Comparison of ENCODE assay signal across 1 cellular context in the genomic region with DNA sequence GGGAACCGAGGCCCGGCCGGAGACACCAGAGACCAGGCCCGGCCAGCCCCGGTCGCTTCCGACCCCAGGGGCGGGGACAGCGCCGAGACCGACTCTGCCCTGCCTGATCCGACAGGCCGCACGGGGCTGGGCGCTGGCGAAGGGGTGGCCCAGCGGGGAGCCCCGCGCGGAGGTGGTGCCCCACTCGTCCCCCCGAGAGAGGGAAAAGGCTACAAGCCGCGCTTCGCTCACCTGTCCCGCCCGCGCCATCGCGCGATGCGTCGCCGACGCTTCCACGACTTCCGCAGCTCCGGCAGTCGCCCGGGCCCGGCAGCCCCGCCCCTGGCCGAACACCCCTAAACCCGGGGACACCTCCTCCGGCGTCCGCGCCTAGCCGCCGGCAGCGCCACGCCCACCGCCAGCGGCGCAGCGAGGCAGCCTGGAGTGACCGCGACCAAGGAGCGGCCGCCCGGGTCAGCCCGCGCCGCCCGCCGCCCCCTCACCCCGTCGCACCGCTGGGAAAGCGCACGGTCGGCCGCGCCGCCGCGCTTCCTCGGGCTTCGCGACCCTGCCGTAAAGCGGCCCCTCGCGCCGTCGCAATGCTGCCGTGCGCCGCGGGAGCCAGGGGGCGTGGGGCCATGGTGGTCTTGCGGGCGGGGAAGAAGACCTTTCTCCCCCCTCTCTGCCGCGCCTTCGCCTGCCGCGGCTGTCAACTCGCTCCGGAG.
TF ChIP-seq lines count a peak whose summit lies in the region.

A gene with protein sequence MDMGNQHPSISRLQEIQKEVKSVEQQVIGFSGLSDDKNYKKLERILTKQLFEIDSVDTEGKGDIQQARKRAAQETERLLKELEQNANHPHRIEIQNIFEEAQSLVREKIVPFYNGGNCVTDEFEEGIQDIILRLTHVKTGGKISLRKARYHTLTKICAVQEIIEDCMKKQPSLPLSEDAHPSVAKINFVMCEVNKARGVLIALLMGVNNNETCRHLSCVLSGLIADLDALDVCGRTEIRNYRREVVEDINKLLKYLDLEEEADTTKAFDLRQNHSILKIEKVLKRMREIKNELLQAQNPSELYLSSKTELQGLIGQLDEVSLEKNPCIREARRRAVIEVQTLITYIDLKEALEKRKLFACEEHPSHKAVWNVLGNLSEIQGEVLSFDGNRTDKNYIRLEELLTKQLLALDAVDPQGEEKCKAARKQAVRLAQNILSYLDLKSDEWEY (minus strand): TSS at position 273 of the 704 bp plus-strand sequence. CDS start 1,493 bp downstream, outside the sequence.
A gene with protein sequence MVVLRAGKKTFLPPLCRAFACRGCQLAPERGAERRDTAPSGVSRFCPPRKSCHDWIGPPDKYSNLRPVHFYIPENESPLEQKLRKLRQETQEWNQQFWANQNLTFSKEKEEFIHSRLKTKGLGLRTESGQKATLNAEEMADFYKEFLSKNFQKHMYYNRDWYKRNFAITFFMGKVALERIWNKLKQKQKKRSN (plus strand): TSS at position 576 of the 704 bp plus-strand sequence. CDS start 42 bp downstream, at position 618.

TF ChIP-seq in WTC11, 78 proteins besides CTCF, POLR2A, EP300 and RAD21 (continued from another document):
- TF ChIP-seq, protein P1, sequence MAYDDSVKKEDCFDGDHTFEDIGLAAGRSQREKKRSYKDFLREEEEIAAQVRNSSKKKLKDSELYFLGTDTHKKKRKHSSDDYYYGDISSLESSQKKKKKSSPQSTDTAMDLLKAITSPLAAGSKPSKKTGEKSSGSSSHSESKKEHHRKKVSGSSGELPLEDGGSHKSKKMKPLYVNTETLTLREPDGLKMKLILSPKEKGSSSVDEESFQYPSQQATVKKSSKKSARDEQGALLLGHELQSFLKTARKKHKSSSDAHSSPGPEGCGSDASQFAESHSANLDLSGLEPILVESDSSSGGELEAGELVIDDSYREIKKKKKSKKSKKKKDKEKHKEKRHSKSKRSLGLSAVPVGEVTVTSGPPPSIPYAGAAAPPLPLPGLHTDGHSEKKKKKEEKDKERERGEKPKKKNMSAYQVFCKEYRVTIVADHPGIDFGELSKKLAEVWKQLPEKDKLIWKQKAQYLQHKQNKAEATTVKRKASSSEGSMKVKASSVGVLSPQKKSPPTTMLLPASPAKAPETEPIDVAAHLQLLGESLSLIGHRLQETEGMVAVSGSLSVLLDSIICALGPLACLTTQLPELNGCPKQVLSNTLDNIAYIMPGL (CRISPR knock-in tag; IDR thresholded peaks at IDR 0.05), result peak; percentile 52; the same call in 1 of the 2 replicates
- TF ChIP-seq ZNF671 (CRISPR knock-in tag; IDR thresholded peaks at IDR 0.05) (no peak), GRHL2 (CRISPR knock-in tag; IDR thresholded peaks at IDR 0.05; ENCODE audit: insufficient replicate concordance, severe bottlenecking) (no peak), TP53 (CRISPR knock-in tag; IDR thresholded peaks at IDR 0.05) (0 out of 2 replicates have a peak, but pooled peaks have one; percentile 39), NR1H2 (CRISPR knock-in tag; IDR thresholded peaks at IDR 0.05) (0 out of 2 replicates have a peak, but pooled peaks have one; percentile 53), ZNF121 (CRISPR knock-in tag; IDR thresholded peaks at IDR 0.05) (0 out of 2 replicates have a peak, but pooled peaks have one; percentile 50), NR3C1 (CRISPR knock-in tag; conservative IDR thresholded peaks at IDR 0.05; ENCODE audit: low read depth) (0 out of 2 replicates have a peak, but pooled peaks have one; percentile 24), CREM (CRISPR knock-in tag; IDR thresholded peaks at IDR 0.05) (0 out of 2 replicates have a peak, but pooled peaks have one; percentile 46), JUN (CRISPR knock-in tag; IDR thresholded peaks at IDR 0.05) (0 out of 2 replicates have a peak, but pooled peaks have one; percentile 43), FOXK1 (CRISPR knock-in tag; IDR thresholded peaks at IDR 0.05) (peak; percentile 88), MXD4 (CRISPR knock-in tag; IDR thresholded peaks at IDR 0.05; ENCODE audit: borderline replicate concordance) (no peak)
- TF ChIP-seq, protein P2, sequence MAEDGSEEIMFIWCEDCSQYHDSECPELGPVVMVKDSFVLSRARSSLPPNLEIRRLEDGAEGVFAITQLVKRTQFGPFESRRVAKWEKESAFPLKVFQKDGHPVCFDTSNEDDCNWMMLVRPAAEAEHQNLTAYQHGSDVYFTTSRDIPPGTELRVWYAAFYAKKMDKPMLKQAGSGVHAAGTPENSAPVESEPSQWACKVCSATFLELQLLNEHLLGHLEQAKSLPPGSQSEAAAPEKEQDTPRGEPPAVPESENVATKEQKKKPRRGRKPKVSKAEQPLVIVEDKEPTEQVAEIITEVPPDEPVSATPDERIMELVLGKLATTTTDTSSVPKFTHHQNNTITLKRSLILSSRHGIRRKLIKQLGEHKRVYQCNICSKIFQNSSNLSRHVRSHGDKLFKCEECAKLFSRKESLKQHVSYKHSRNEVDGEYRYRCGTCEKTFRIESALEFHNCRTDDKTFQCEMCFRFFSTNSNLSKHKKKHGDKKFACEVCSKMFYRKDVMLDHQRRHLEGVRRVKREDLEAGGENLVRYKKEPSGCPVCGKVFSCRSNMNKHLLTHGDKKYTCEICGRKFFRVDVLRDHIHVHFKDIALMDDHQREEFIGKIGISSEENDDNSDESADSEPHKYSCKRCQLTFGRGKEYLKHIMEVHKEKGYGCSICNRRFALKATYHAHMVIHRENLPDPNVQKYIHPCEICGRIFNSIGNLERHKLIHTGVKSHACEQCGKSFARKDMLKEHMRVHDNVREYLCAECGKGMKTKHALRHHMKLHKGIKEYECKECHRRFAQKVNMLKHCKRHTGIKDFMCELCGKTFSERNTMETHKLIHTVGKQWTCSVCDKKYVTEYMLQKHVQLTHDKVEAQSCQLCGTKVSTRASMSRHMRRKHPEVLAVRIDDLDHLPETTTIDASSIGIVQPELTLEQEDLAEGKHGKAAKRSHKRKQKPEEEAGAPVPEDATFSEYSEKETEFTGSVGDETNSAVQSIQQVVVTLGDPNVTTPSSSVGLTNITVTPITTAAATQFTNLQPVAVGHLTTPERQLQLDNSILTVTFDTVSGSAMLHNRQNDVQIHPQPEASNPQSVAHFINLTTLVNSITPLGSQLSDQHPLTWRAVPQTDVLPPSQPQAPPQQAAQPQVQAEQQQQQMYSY (CRISPR knock-in tag; IDR thresholded peaks at IDR 0.05), result 0 out of 2 replicates have a peak, but pooled peaks have one; percentile 9
- TF ChIP-seq, protein P3, sequence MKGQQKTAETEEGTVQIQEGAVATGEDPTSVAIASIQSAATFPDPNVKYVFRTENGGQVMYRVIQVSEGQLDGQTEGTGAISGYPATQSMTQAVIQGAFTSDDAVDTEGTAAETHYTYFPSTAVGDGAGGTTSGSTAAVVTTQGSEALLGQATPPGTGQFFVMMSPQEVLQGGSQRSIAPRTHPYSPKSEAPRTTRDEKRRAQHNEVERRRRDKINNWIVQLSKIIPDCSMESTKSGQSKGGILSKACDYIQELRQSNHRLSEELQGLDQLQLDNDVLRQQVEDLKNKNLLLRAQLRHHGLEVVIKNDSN (CRISPR knock-in tag; IDR thresholded peaks at IDR 0.05), result 0 out of 2 replicates have a peak, but pooled peaks have one; percentile 28
- TF ChIP-seq, protein P4, sequence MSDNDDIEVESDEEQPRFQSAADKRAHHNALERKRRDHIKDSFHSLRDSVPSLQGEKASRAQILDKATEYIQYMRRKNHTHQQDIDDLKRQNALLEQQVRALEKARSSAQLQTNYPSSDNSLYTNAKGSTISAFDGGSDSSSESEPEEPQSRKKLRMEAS (CRISPR knock-in tag; IDR thresholded peaks at IDR 0.05), result peak; percentile 70
- TF ChIP-seq, protein P5, sequence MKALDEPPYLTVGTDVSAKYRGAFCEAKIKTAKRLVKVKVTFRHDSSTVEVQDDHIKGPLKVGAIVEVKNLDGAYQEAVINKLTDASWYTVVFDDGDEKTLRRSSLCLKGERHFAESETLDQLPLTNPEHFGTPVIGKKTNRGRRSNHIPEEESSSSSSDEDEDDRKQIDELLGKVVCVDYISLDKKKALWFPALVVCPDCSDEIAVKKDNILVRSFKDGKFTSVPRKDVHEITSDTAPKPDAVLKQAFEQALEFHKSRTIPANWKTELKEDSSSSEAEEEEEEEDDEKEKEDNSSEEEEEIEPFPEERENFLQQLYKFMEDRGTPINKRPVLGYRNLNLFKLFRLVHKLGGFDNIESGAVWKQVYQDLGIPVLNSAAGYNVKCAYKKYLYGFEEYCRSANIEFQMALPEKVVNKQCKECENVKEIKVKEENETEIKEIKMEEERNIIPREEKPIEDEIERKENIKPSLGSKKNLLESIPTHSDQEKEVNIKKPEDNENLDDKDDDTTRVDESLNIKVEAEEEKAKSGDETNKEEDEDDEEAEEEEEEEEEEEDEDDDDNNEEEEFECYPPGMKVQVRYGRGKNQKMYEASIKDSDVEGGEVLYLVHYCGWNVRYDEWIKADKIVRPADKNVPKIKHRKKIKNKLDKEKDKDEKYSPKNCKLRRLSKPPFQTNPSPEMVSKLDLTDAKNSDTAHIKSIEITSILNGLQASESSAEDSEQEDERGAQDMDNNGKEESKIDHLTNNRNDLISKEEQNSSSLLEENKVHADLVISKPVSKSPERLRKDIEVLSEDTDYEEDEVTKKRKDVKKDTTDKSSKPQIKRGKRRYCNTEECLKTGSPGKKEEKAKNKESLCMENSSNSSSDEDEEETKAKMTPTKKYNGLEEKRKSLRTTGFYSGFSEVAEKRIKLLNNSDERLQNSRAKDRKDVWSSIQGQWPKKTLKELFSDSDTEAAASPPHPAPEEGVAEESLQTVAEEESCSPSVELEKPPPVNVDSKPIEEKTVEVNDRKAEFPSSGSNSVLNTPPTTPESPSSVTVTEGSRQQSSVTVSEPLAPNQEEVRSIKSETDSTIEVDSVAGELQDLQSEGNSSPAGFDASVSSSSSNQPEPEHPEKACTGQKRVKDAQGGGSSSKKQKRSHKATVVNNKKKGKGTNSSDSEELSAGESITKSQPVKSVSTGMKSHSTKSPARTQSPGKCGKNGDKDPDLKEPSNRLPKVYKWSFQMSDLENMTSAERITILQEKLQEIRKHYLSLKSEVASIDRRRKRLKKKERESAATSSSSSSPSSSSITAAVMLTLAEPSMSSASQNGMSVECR (CRISPR knock-in tag; IDR thresholded peaks at IDR 0.05; ENCODE audit: borderline replicate concordance), result peak; percentile 50; the same call in 1 of the 2 replicates
- TF ChIP-seq, protein P6, sequence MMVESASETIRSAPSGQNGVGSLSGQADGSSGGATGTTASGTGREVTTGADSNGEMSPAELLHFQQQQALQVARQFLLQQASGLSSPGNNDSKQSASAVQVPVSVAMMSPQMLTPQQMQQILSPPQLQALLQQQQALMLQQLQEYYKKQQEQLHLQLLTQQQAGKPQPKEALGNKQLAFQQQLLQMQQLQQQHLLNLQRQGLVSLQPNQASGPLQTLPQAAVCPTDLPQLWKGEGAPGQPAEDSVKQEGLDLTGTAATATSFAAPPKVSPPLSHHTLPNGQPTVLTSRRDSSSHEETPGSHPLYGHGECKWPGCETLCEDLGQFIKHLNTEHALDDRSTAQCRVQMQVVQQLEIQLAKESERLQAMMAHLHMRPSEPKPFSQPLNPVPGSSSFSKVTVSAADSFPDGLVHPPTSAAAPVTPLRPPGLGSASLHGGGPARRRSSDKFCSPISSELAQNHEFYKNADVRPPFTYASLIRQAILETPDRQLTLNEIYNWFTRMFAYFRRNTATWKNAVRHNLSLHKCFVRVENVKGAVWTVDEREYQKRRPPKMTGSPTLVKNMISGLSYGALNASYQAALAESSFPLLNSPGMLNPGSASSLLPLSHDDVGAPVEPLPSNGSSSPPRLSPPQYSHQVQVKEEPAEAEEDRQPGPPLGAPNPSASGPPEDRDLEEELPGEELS (CRISPR knock-in tag; IDR thresholded peaks at IDR 0.05), result peak; percentile 27; the same call in 1 of the 2 replicates
